Comparison of ENCODE assay signal across 21 cellular contexts in the genomic region with DNA sequence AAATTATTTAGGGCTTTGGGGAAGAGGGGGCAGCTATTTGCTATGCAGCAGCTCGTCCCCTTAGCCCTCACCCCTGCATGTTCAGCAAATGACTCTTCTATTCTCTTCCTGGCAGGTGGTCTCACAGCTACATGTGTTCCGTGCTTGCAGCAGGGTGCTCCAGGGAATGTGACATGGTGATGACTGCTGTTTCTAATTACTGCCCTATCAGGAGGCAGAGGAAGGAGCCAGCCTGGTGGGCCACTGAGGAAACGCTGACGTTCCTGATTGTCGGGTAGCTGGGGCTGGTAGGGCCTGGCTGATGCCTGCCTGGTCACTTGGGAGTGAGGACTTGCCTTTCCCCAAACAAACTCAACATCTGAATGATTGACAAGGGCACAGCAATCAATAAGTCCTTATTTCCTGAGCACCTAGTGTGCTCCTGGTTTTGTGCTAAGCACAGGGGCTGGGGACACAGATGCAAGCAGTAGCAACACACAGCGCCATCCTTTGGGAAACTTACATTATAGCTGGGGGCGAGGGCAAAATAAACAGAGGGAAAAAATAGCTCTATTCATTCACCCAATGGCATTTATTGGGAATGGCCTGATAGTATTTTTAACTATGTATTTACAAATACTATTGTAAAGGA.
DNase-seq lines count a peak whose midpoint lies in the region; ATAC-seq, FAIRE-seq and TF ChIP-seq lines count a peak whose summit lies in the region.
"Had no signal": no experiment of that assay in that cellular context is flagged by ENCODE, and none has a peak within 500 bp of the region (broad histone marks: within the 10 kb centered on the region; RNA-seq: fewer than 3 reads in every experiment).

No MANE protein-coding gene starts in this region.

- TF ChIP-seq RAD21 in HepG2 (CRISPR knock-in tag; IDR thresholded peaks at IDR 0.05), result no peak

- ATAC-seq in SK-N-SH treated with all-trans-retinoic acid at 6 μM for 48 hours, result peak; percentile 18; the same call in 1 of the 3 replicates
- ATAC-seq in GM21381 (IDR thresholded peaks at IDR 0.05; ENCODE audit: unreplicated experiment), result no peak
- ATAC-seq in HepG2, result no peak
- ATAC-seq in GM18505 (IDR thresholded peaks at IDR 0.05; ENCODE audit: unreplicated experiment), result no peak
- ATAC-seq: heart left ventricle, left colon had no signal

- DNase-seq in DMS 273 (lab: John Stamatoyannopoulos, UW; ENCODE audit: unreplicated experiment) (peak; percentile 55), NCI-H146 (lab: John Stamatoyannopoulos, UW) (peak; percentile 41), myocyte (ENCODE audit: low read depth) (peak; percentile 3), OCI-LY7 (ENCODE audit: low spot score) (no peak), HepG2 (ENCODE audit: low spot score) (no peak)
- DNase-seq: activated B cell treated with CpG ODN at 0.5 μM for 24 hours; activated CD4-positive, alpha-beta T cell treated with anti-CD3 and anti-CD28 coated beads, Interleukin-2, amount 50 U/mL, for 4 hours; activated CD8-positive, alpha-beta memory T cell treated with anti-CD3 and anti-CD28 coated beads, Interleukin-2, amount 50 U/mL, for 48 hours; activated naive CD8-positive, alpha-beta T cell treated with anti-CD3 and anti-CD28 coated beads for 36 hours; Caco-2; HCEC 1CT; heart left ventricle; left colon; NCI-H1092 treated with DMSO at 0.1 percent for 48 hours; NCI-H2107 had no signal

- H3K9me3 ChIP-seq in OCI-LY7 (ENCODE audit: low read length), result no peaks in the 10 kb centered on the region
- H3K9me3 ChIP-seq in HepG2 (ENCODE audit: low read length), result no peaks in the 10 kb centered on the region
- H3K9me3 ChIP-seq: BLaER1 treated with 17β-estradiol and CSF1 and Interleukin-3, amounts not matched to agents 10 nM and 100 nM; Caco-2; heart left ventricle; SJSA1 had no signal

- POLR2A ChIA-PET in OCI-LY7 (lab: Charles Lee), result interaction anchor here (0.5 to 0.6 kb wide), 2 partner anchors 111 to 1143 kb away, joined by 3 to 6 read pairs; no protein-coding TSS in a partner anchor
- POLR2A ChIA-PET in HepG2 (lab: Yijun Ruan, JAX), result no interaction called here

- peaks cover 0 to 17% of the 10 kb centered on the region in 2 experiments; a peak in 1 of 5 replicates for H3K27me3 ChIP-seq in HepG2 (ENCODE audit: control insufficient read depth in 1 of 2, insufficient read depth in 2 of 2, low read length in 2 of 2)
- H3K27me3 ChIP-seq: SJSA1 had no signal

- no TSS peak for BruUV-seq in OCI-LY7 (replicated peaks; lab: Mats Ljungman, UMichigan)
- BruUV-seq in HepG2 (replicated peaks; lab: Mats Ljungman, UMichigan), result no TSS peak

- no peak overlapping the region for H3K9ac ChIP-seq in HepG2 (ENCODE audit: insufficient read depth, low read depth, low read length)
- H3K9ac ChIP-seq: BLaER1 treated with 17β-estradiol and CSF1 and Interleukin-3, amounts not matched to agents 10 nM and 100 nM had no signal

- H2AFZ ChIP-seq in OCI-LY7 (ENCODE audit: low read length) (no peak overlapping the region), HepG2 (ENCODE audit: low read length) (no peak overlapping the region)

- H3K36me3 ChIP-seq in OCI-LY7 (ENCODE audit: insufficient read depth, low read length), result no peaks in the 10 kb centered on the region
- no peaks in the 10 kb centered on the region for H3K36me3 ChIP-seq in HepG2 (replicated peaks in 1 of 2; ENCODE audit: control insufficient read depth in 1 of 2, insufficient read depth in 2 of 2, low read length in 2 of 2)
- H3K36me3 ChIP-seq: BLaER1 treated with 17β-estradiol and CSF1 and Interleukin-3, amounts not matched to agents 10 nM and 100 nM; heart left ventricle; SJSA1 had no signal

- H3K4me3 ChIP-seq in OCI-LY7 (ENCODE audit: low read depth, low read length, poor library complexity, severe bottlenecking), result no peak overlapping the region
- H3K4me3 ChIP-seq in HepG2 (replicated peaks in 1 of 3; ENCODE audit: insufficient read depth in 1 of 3, low read depth in 2 of 3, low read length in 3 of 3), result no peak overlapping the region
- H3K4me3 ChIP-seq: BLaER1 treated with 17β-estradiol and CSF1 and Interleukin-3, amounts not matched to agents 10 nM and 100 nM; heart left ventricle; SJSA1 had no signal

- no peak for FAIRE-seq in HepG2 (lab: Jason Lieb, UNC)
- FAIRE-seq: RCC 7860 had no signal

- TF ChIP-seq EP300 in HepG2 (IDR thresholded peaks at IDR 0.05; ENCODE audit: low read depth in 2 of 2, low read length in 2 of 2) (no peak), HepG2 (CRISPR knock-in tag; IDR thresholded peaks at IDR 0.05; ENCODE audit: borderline replicate concordance) (no peak)

- CTCF ChIA-PET in OCI-LY7 (lab: Charles Lee; ENCODE audit: unreplicated experiment), result no interaction called here
- CTCF ChIA-PET in HepG2 (lab: Yijun Ruan, JAX; ENCODE audit: low intra/inter-chr PET ratio, low total read pairs), result no interaction called here

- H3K4me2 ChIP-seq in OCI-LY7 (ENCODE audit: low read length) (no peak overlapping the region), HepG2 (ENCODE audit: low read depth, low read length) (no peak overlapping the region)
- H3K4me2 ChIP-seq: BLaER1 treated with 17β-estradiol and CSF1 and Interleukin-3, amounts not matched to agents 10 nM and 100 nM had no signal

- no peaks in the 10 kb centered on the region for H3K79me2 ChIP-seq in OCI-LY7 (ENCODE audit: insufficient read depth, low read depth, low read length)
- H3K79me2 ChIP-seq in HepG2 (ENCODE audit: insufficient read depth, low read length), result no peaks in the 10 kb centered on the region

- intact Hi-C loops in OCI-LY7 (cut with micrococcal nuclease; ENCODE audit: unreplicated experiment) (no loop called here), HepG2 (cut with micrococcal nuclease; ENCODE audit: unreplicated experiment) (no loop called here)

- in situ Hi-C loops in HepG2 (cut with HindIII; ENCODE audit: extremely low pct_ligation_motif_present, low pct_unique_long_range_greater_than_20kb), result no loop called here

- H3K9me2 ChIP-seq in OCI-LY7 (ENCODE audit: insufficient read depth, low read length), result no peaks in the 10 kb centered on the region

- H3K27ac ChIP-seq in OCI-LY7 (ENCODE audit: low read depth, low read length, poor library complexity, severe bottlenecking) (no peak overlapping the region), HepG2 (ENCODE audit: extremely low read length, insufficient read depth, low read length) (no peak overlapping the region)
- H3K27ac ChIP-seq: BLaER1 treated with 17β-estradiol and CSF1 and Interleukin-3, amounts not matched to agents 10 nM and 100 nM; heart left ventricle; SJSA1 had no signal

- H3K4me1 ChIP-seq in OCI-LY7 (ENCODE audit: insufficient read depth, low read length, poor library complexity, severe bottlenecking) (no peaks in the 10 kb centered on the region), HepG2 (ENCODE audit: insufficient read depth, low read length) (peaks cover 13% of the 10 kb centered on the region)
- H3K4me1 ChIP-seq: Caco-2, heart left ventricle, SJSA1 had no signal

- H4K20me1 ChIP-seq in OCI-LY7 (ENCODE audit: insufficient read depth, low read length) (no peaks in the 10 kb centered on the region), HepG2 (ENCODE audit: insufficient read depth, low read length) (no peaks in the 10 kb centered on the region)

- TF ChIP-seq POLR2A in HepG2 (IDR thresholded peaks at IDR 0.05; ENCODE audit: insufficient read depth in 1 of 2, low read depth in 2 of 2, low read length in 2 of 2), result no peak
- TF ChIP-seq POLR2A in GM18505 (IDR thresholded peaks at IDR 0.05; ENCODE audit: borderline replicate concordance, extremely low read depth, insufficient read depth, insufficient read length), result no peak

- WGBS in HepG2 (ENCODE audit: low lambda C conversion rate), result 38% methylated on average over 4 of the region's 7 CpGs

- no peak for TF ChIP-seq CTCF in OCI-LY7 (conservative IDR thresholded peaks at IDR 0.05; ENCODE audit: low read length)
- no peak for TF ChIP-seq CTCF in HepG2 (CRISPR knock-in tag; IDR thresholded peaks at IDR 0.05)

TF ChIP-seq in SK-N-SH treated with all-trans-retinoic acid at 6 μM for 48 hours, 23 proteins besides CTCF, POLR2A, EP300 and RAD21:
- TF ChIP-seq TCF4 (CRISPR knock-in tag; IDR thresholded peaks at IDR 0.05; ENCODE audit: borderline replicate concordance) (peak; percentile 21; the same call in 1 of the 2 replicates), CSDC2 (CRISPR knock-in tag; IDR thresholded peaks at IDR 0.05) (no peak)

TF ChIP-seq in HepG2, 621 proteins besides CTCF, POLR2A, EP300 and RAD21:
- TF ChIP-seq GTF2F1 (IDR thresholded peaks at IDR 0.05; ENCODE audit: low read length) (no peak), SMAD9 (CRISPR knock-in tag; IDR thresholded peaks at IDR 0.05) (no peak), PHF20 (CRISPR knock-in tag; IDR thresholded peaks at IDR 0.05) (no peak), KLF16 (CRISPR knock-in tag; IDR thresholded peaks at IDR 0.05) (no peak), HMG20A (CRISPR knock-in tag; IDR thresholded peaks at IDR 0.05; ENCODE audit: borderline replicate concordance) (no peak), HHEX (CRISPR knock-in tag; IDR thresholded peaks at IDR 0.05) (no peak), ZFP37 (CRISPR knock-in tag; IDR thresholded peaks at IDR 0.05; ENCODE audit: borderline replicate concordance) (no peak), ZNF552 (CRISPR knock-in tag; IDR thresholded peaks at IDR 0.05; ENCODE audit: borderline replicate concordance) (no peak), NR2F2 (IDR thresholded peaks at IDR 0.05; ENCODE audit: borderline replicate concordance, low read depth) (no peak)
- TF ChIP-seq, protein P1, sequence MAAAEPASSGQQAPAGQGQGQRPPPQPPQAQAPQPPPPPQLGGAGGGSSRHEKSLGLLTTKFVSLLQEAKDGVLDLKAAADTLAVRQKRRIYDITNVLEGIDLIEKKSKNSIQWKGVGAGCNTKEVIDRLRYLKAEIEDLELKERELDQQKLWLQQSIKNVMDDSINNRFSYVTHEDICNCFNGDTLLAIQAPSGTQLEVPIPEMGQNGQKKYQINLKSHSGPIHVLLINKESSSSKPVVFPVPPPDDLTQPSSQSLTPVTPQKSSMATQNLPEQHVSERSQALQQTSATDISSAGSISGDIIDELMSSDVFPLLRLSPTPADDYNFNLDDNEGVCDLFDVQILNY (CRISPR knock-in tag; conservative IDR thresholded peaks at IDR 0.05), result no peak
TF ChIP-seq in HepG2: peak in this region for 0.

Comparison
In these comparisons a context has a peak if more than half of its experiments do, and no peak if none do; other contexts are left out.
1. DNase-seq: peak in DMS 273 (single experiment), NCI-H146 (single experiment) and myocyte (single experiment); none in OCI-LY7 (single experiment) and HepG2 (single experiment).